In genomic region chr5:12245429-12245828, GRCh38 we compare ENCODE assay signal across 20 cellular contexts.
DNase-seq lines count a peak whose midpoint lies in the region; ATAC-seq and TF ChIP-seq lines count a peak whose summit lies in the region.
"Had no signal": no experiment of that assay in that cellular context is flagged by ENCODE, and none has a peak within 500 bp of the region (broad histone marks: within the 10 kb centered on the region; RNA-seq: fewer than 3 reads in every experiment).

No MANE protein-coding gene starts in this region.

- H3K36me3 Mint-ChIP-seq in stimulated activated effector memory CD8-positive, alpha-beta T cell treated with anti-CD3 and anti-CD28 coated beads, Interleukin-12 subunit alpha, Interleukin-12 subunit beta, amount 100 ng/mL, for 72 hours = no peaks in the 10 kb centered on the region
- H3K36me3 Mint-ChIP-seq: CD8-positive, alpha-beta T cell; IgD-negative memory B cell had no signal

- peak overlapping the region; percentile 75 for H3K27ac ChIP-seq in SJSA1
- H3K27ac ChIP-seq in epithelial cell of prostate = peak overlapping the region; percentile 77
- no peak overlapping the region for H3K27ac ChIP-seq in coronary artery
- H3K27ac ChIP-seq: A549, BLaER1 had no signal

- peaks cover 9% of the 10 kb centered on the region for H3K4me1 ChIP-seq in SJSA1 (replicated peaks)
- H3K4me1 ChIP-seq: A549, BLaER1 had no signal

- no peak overlapping the region for H3K4me3 Mint-ChIP-seq in stimulated activated effector memory CD8-positive, alpha-beta T cell treated with anti-CD3 and anti-CD28 coated beads, Interleukin-12 subunit alpha, Interleukin-12 subunit beta, amount 100 ng/mL, for 72 hours
- H3K4me3 Mint-ChIP-seq: CD8-positive, alpha-beta T cell; IgD-negative memory B cell had no signal

- no peak for TF ChIP-seq EP300 in Ishikawa (IDR thresholded peaks at IDR 0.05; ENCODE audit: borderline replicate concordance)

- H3K4me1 Mint-ChIP-seq in stimulated activated effector memory CD8-positive, alpha-beta T cell treated with anti-CD3 and anti-CD28 coated beads, Interleukin-12 subunit alpha, Interleukin-12 subunit beta, amount 100 ng/mL, for 72 hours = no peaks in the 10 kb centered on the region
- H3K4me1 Mint-ChIP-seq: IgD-negative memory B cell had no signal

- DNase-seq in ELR (ENCODE audit: low read depth) (peak; percentile 78), SJSA1 (ENCODE audit: low read depth in 1 of 2, low spot score in 2 of 2) (peak in 1 of 2 experiments; percentile 7), epithelial cell of prostate (ENCODE audit: low read depth, low spot score) (no peak), GM19238 (ENCODE audit: insufficient read length, low spot score) (no peak), coronary artery (ENCODE audit: low spot score) (no peak)
- DNase-seq in stimulated activated effector memory CD8-positive, alpha-beta T cell treated with anti-CD3 and anti-CD28 coated beads, Interleukin-12 subunit alpha, Interleukin-12 subunit beta, amount 100 ng/mL, for 72 hours (ENCODE audit: low spot score in 2 of 2) = no peak
- DNase-seq: CD8-positive, alpha-beta T cell; DMS53; H7; Kasumi-1; MV-4-11; NCI-H1694 treated with DMSO at 0.1 percent for 48 hours; NCI-H2227 treated with DMSO at 0.1 percent for 48 hours; NCI-H510A treated with DMSO at 0.1 percent for 48 hours; NCI-H82 had no signal

- H3K4me3 ChIP-seq in SJSA1 (no peak overlapping the region), coronary artery (no peak overlapping the region)
- H3K4me3 ChIP-seq: A549, BLaER1 had no signal

- no peak overlapping the region for H3K27ac Mint-ChIP-seq in stimulated activated effector memory CD8-positive, alpha-beta T cell treated with anti-CD3 and anti-CD28 coated beads, Interleukin-12 subunit alpha, Interleukin-12 subunit beta, amount 100 ng/mL, for 72 hours
- H3K27ac Mint-ChIP-seq: CD8-positive, alpha-beta T cell; IgD-negative memory B cell had no signal

- H3K27me3 ChIP-seq in SJSA1 (replicated peaks) = no peaks in the 10 kb centered on the region
- H3K27me3 ChIP-seq: BLaER1 had no signal

- peaks cover 20% of the 10 kb centered on the region for H3K9me3 Mint-ChIP-seq in stimulated activated effector memory CD8-positive, alpha-beta T cell treated with anti-CD3 and anti-CD28 coated beads, Interleukin-12 subunit alpha, Interleukin-12 subunit beta, amount 100 ng/mL, for 72 hours

- H3K9me3 ChIP-seq in SJSA1 (replicated peaks) = peaks cover 3% of the 10 kb centered on the region; the same call in 1 of the 2 replicates
- H3K9me3 ChIP-seq: A549, BLaER1 had no signal

- no peak for ATAC-seq in HG03280 (IDR thresholded peaks at IDR 0.05; ENCODE audit: unreplicated experiment)
- ATAC-seq in stimulated activated effector memory CD8-positive, alpha-beta T cell treated with anti-CD3 and anti-CD28 coated beads, Interleukin-12 subunit alpha, Interleukin-12 subunit beta, amount 100 ng/mL, for 72 hours = no peak
- ATAC-seq: A549; CD8-positive, alpha-beta T cell had no signal

- no peaks in the 10 kb centered on the region for H3K36me3 ChIP-seq in SJSA1
- H3K36me3 ChIP-seq: BLaER1 had no signal

- TF ChIP-seq RAD21 in Ishikawa (IDR thresholded peaks at IDR 0.05; ENCODE audit: low read depth) = no peak

- no peak for TF ChIP-seq CTCF in coronary artery (IDR thresholded peaks at IDR 0.05)

TF ChIP-seq in Ishikawa, 13 proteins besides CTCF, POLR2A, EP300 and RAD21:
- no peak for TF ChIP-seq TCF12 (IDR thresholded peaks at IDR 0.05; ENCODE audit: low read depth)
- TF ChIP-seq TEAD4 (IDR thresholded peaks at IDR 0.05) = peak; percentile 28; the same call in 1 of the 2 replicates
TF ChIP-seq in Ishikawa: peak in this region for 1.

Comparison
In these comparisons a context has a peak if more than half of its experiments do, and no peak if none do; other contexts are left out.
1. H3K27ac ChIP-seq: peak in SJSA1 (single experiment) and epithelial cell of prostate (single experiment); none in coronary artery (0 of 2).